Comparison of ENCODE assay signal across 31 cellular contexts in genomic region chr17:3921853-3922319, GRCh38. TPM values are rescaled to one million over a fixed set of nuclear protein-coding genes. Genes with fewer than 3 reads are reported as not detected.
DNase-seq lines count a peak whose midpoint lies in the region; ATAC-seq, FAIRE-seq and TF ChIP-seq lines count a peak whose summit lies in the region.
"Had no signal": no experiment of that assay in that cellular context is flagged by ENCODE, and none has a peak within 500 bp of the region (broad histone marks: within the 10 kb centered on the region; RNA-seq: fewer than 3 reads in every experiment).

No MANE protein-coding gene starts in this region.

- peaks cover 0 to 9% of the 10 kb centered on the region in 2 donors for H3K4me1 ChIP-seq in thyroid gland
- H3K4me1 ChIP-seq: HAP-1 had no signal

- ATAC-seq in stimulated activated naive CD8-positive, alpha-beta T cell treated with anti-CD3 and anti-CD28 coated beads, Interleukin-15, amount 100 ng/mL, for 72 hours, result peak; percentile 15
- ATAC-seq in stimulated activated naive CD8-positive, alpha-beta T cell treated with anti-CD3 and anti-CD28 coated beads, Interleukin-15, Interleukin-2, amounts not matched to agents 100 U/mL and 50 U/mL, for 24 hours, result no peak
- no peak for ATAC-seq in activated T-helper 17 cell treated with anti-CD3 and anti-CD28 coated beads, Interleukin-2, amount 50 U/mL, for 72 hours (replicated peaks)
- ATAC-seq in naive B cell (ENCODE audit: low read depth in 2 of 2) (no peak), GM19023 (IDR thresholded peaks at IDR 0.05; ENCODE audit: unreplicated experiment) (no peak)
- no peak for ATAC-seq in activated T-cell treated with anti-CD3 and anti-CD28 coated beads, Interleukin-2, amount 50 U/mL, for 4 hours
- ATAC-seq: activated CD8-positive, alpha-beta memory T cell treated with anti-CD3 and anti-CD28 coated beads, Interleukin-2, amount 10 ng/mL, durations not matched to agents 7 days and 5 days; WTC11 had no signal

- H3K27ac Mint-ChIP-seq in stimulated activated naive CD8-positive, alpha-beta T cell treated with anti-CD3 and anti-CD28 coated beads, Interleukin-15, amount 100 ng/mL, for 72 hours, result peak overlapping the region in 1 of 2 donors; percentile 86
- H3K27ac Mint-ChIP-seq in activated T-helper 17 cell treated with anti-CD3 and anti-CD28 coated beads, Interleukin-2, amount 50 U/mL, for 72 hours, result peak overlapping the region; percentile 8
- peak overlapping the region in 4 of 6 donors; percentile 77 to 92 (median 86) for H3K27ac Mint-ChIP-seq in naive B cell
- H3K27ac Mint-ChIP-seq: activated CD8-positive, alpha-beta memory T cell treated with anti-CD3 and anti-CD28 coated beads, Interleukin-2, amount 10 ng/mL, durations not matched to agents 7 days and 5 days; stimulated activated naive CD8-positive, alpha-beta T cell treated with anti-CD3 and anti-CD28 coated beads, Interleukin-15, Interleukin-2, amounts not matched to agents 100 ng/mL and 50 ng/mL, for 24 hours; WTC11 had no signal

- peaks cover 13% of the 10 kb centered on the region for H3K36me3 Mint-ChIP-seq in activated T-helper 17 cell treated with anti-CD3 and anti-CD28 coated beads, Interleukin-2, amount 50 U/mL, for 72 hours (ENCODE audit: low read depth)
- H3K36me3 Mint-ChIP-seq in naive B cell, result peaks cover 0 to 9% of the 10 kb centered on the region in 2 donors
- peaks cover 4% of the 10 kb centered on the region for H3K36me3 Mint-ChIP-seq in activated T-cell treated with anti-CD3 and anti-CD28 coated beads, Interleukin-2, amount 50 U/mL, for 4 hours (ENCODE audit: insufficient read depth)
- H3K36me3 Mint-ChIP-seq: WTC11 had no signal

- WGBS in thyroid gland, 2 donors, result 69 to 84% methylated on average over 3 to 10 of the region's 10 CpGs

- no peak overlapping the region for H3K4me3 ChIP-seq in thyroid gland (replicated peaks in 1 of 3)
- H3K4me3 ChIP-seq: HAP-1, lung, pancreas, skin epidermis had no signal

- no peak overlapping the region for H3K27ac ChIP-seq in thyroid gland
- H3K27ac ChIP-seq: epithelial cell of prostate, pancreas, skin epidermis had no signal

- no peak for FAIRE-seq in H54 (lab: Jason Lieb, UNC)
- FAIRE-seq: GM12891, pancreas had no signal

- no peak for DNase-seq in stimulated activated naive CD8-positive, alpha-beta T cell treated with anti-CD3 and anti-CD28 coated beads, Interleukin-15, amount 100 ng/mL, for 72 hours
- no peak for DNase-seq in stimulated activated naive CD8-positive, alpha-beta T cell treated with anti-CD3 and anti-CD28 coated beads, Interleukin-15, Interleukin-2, amounts not matched to agents 100 U/mL and 50 U/mL, for 24 hours
- DNase-seq in naive B cell (no peak), thyroid gland (no peak), H54 (ENCODE audit: insufficient read length, low spot score) (no peak)
- no peak for DNase-seq in activated T-cell treated with anti-CD3 and anti-CD28 coated beads, Interleukin-2, amount 50 U/mL, for 4 hours
- DNase-seq: activated CD8-positive, alpha-beta memory T cell treated with anti-CD3 and anti-CD28 coated beads, Interleukin-2, amount 10 ng/mL, durations not matched to agents 7 days and 5 days; activated naive CD4-positive, alpha-beta T cell; activated T-cell treated with anti-CD3 and anti-CD28 coated beads, Interleukin-2, amount 50 U/mL, for 48 hours; AML-193; DMS153; effector memory CD4-positive, alpha-beta T cell; hypothalamus; immature natural killer cell; NCI-H1417 treated with DMSO at 0.1 percent for 48 hours; NCI-H2107; NCI-H446; nephron progenitor cell; T-cell had no signal

- no peaks in the 10 kb centered on the region for H3K9me3 ChIP-seq in thyroid gland
- H3K9me3 ChIP-seq: HAP-1, pancreas, tibial nerve had no signal

- no peaks in the 10 kb centered on the region for H3K9me3 Mint-ChIP-seq in stimulated activated naive CD8-positive, alpha-beta T cell treated with anti-CD3 and anti-CD28 coated beads, Interleukin-15, amount 100 ng/mL, for 72 hours
- H3K9me3 Mint-ChIP-seq in activated T-helper 17 cell treated with anti-CD3 and anti-CD28 coated beads, Interleukin-2, amount 50 U/mL, for 72 hours, result no peaks in the 10 kb centered on the region
- H3K9me3 Mint-ChIP-seq in naive B cell, result no peaks in the 10 kb centered on the region
- no peaks in the 10 kb centered on the region for H3K9me3 Mint-ChIP-seq in activated T-cell treated with anti-CD3 and anti-CD28 coated beads, Interleukin-2, amount 50 U/mL, for 4 hours
- H3K9me3 Mint-ChIP-seq: immature natural killer cell; nephron progenitor cell; stimulated activated naive CD8-positive, alpha-beta T cell treated with anti-CD3 and anti-CD28 coated beads, Interleukin-15, Interleukin-2, amounts not matched to agents 100 ng/mL and 50 ng/mL, for 24 hours; T-cell; WTC11 had no signal

- no peaks in the 10 kb centered on the region for H3K27me3 Mint-ChIP-seq in stimulated activated naive CD8-positive, alpha-beta T cell treated with anti-CD3 and anti-CD28 coated beads, Interleukin-15, amount 100 ng/mL, for 72 hours
- H3K27me3 Mint-ChIP-seq in activated T-helper 17 cell treated with anti-CD3 and anti-CD28 coated beads, Interleukin-2, amount 50 U/mL, for 72 hours, result no peaks in the 10 kb centered on the region
- no peaks in the 10 kb centered on the region for H3K27me3 Mint-ChIP-seq in naive B cell
- H3K27me3 Mint-ChIP-seq in activated T-cell treated with anti-CD3 and anti-CD28 coated beads, Interleukin-2, amount 50 U/mL, for 4 hours (ENCODE audit: low read depth), result no peaks in the 10 kb centered on the region
- H3K27me3 Mint-ChIP-seq: activated CD8-positive, alpha-beta memory T cell treated with anti-CD3 and anti-CD28 coated beads, Interleukin-2, amount 10 ng/mL, durations not matched to agents 7 days and 5 days; stimulated activated naive CD8-positive, alpha-beta T cell treated with anti-CD3 and anti-CD28 coated beads, Interleukin-15, Interleukin-2, amounts not matched to agents 100 ng/mL and 50 ng/mL, for 24 hours; T-cell had no signal

- no peaks in the 10 kb centered on the region for H3K27me3 ChIP-seq in thyroid gland
- H3K27me3 ChIP-seq: pancreas, tibial nerve had no signal

- peaks cover 21% of the 10 kb centered on the region for H3K4me1 Mint-ChIP-seq in stimulated activated naive CD8-positive, alpha-beta T cell treated with anti-CD3 and anti-CD28 coated beads, Interleukin-15, amount 100 ng/mL, for 72 hours
- no peaks in the 10 kb centered on the region for H3K4me1 Mint-ChIP-seq in activated T-helper 17 cell treated with anti-CD3 and anti-CD28 coated beads, Interleukin-2, amount 50 U/mL, for 72 hours
- H3K4me1 Mint-ChIP-seq in naive B cell, result peaks cover 35 to 59% (median 40%) of the 10 kb centered on the region in 3 donors
- peaks cover 6% of the 10 kb centered on the region for H3K4me1 Mint-ChIP-seq in activated T-cell treated with anti-CD3 and anti-CD28 coated beads, Interleukin-2, amount 50 U/mL, for 4 hours (ENCODE audit: low read depth)

- no peak for TF ChIP-seq CTCF in thyroid gland (IDR thresholded peaks at IDR 0.05)

- TF ChIP-seq POLR2A in thyroid gland (IDR thresholded peaks at IDR 0.05) (no peak), H54 (IDR thresholded peaks at IDR 0.05; ENCODE audit: low read depth, low read length) (no peak)

- intact Hi-C loops in thyroid gland (cut with DNase I), result no loop called here

- no peaks in the 10 kb centered on the region for H3K36me3 ChIP-seq in thyroid gland
- H3K36me3 ChIP-seq: HAP-1, pancreas, tibial nerve had no signal

- H3K4me3 Mint-ChIP-seq in stimulated activated naive CD8-positive, alpha-beta T cell treated with anti-CD3 and anti-CD28 coated beads, Interleukin-15, amount 100 ng/mL, for 72 hours, result no peak overlapping the region
- H3K4me3 Mint-ChIP-seq in activated T-helper 17 cell treated with anti-CD3 and anti-CD28 coated beads, Interleukin-2, amount 50 U/mL, for 72 hours, result no peak overlapping the region
- H3K4me3 Mint-ChIP-seq in naive B cell, result no peak overlapping the region
- H3K4me3 Mint-ChIP-seq in activated T-cell treated with anti-CD3 and anti-CD28 coated beads, Interleukin-2, amount 50 U/mL, for 4 hours, result no peak overlapping the region
- H3K4me3 Mint-ChIP-seq: activated CD8-positive, alpha-beta memory T cell treated with anti-CD3 and anti-CD28 coated beads, Interleukin-2, amount 10 ng/mL, durations not matched to agents 7 days and 5 days; immature natural killer cell; nephron progenitor cell; stimulated activated naive CD8-positive, alpha-beta T cell treated with anti-CD3 and anti-CD28 coated beads, Interleukin-15, Interleukin-2, amounts not matched to agents 100 ng/mL and 50 ng/mL, for 24 hours; T-cell; WTC11 had no signal

RNA-seq across cellular contexts. Expression of gene P2RX1, which starts 5.6 kb away (rescaled TPM):
- 1 to 10 TPM in 1 of 2 donors, not detected in 1; 1.6 TPM for total RNA-seq in activated T-helper 17 cell treated with anti-CD3 and anti-CD28 coated beads, Interleukin-2, amount 50 U/mL, for 72 hours
- 10 to 100 TPM in 5 of 6 donors, 1 to 10 TPM in 1; 2.3 to 20.2 (median 15.1) TPM for polyA plus RNA-seq in naive B cell (ENCODE audit: low read depth in 6 of 6)
- under 1 TPM in 3 of 4 donors, not detected in 1; 0.11 to 0.54 (median 0.21) TPM for total RNA-seq in thyroid gland
- under 1 TPM; 0.13 to 0.52 (median 0.21) TPM for total RNA-seq in activated T-cell treated with anti-CD3 and anti-CD28 coated beads, Interleukin-2, amount 50 U/mL, for 4 hours
- total RNA-seq: renal cortical epithelial cell had no signal

RNA-seq across cellular contexts. Expression of gene CAMKK1, which starts 29.0 kb away (rescaled TPM):
- 1 to 10 TPM; 4.0 to 4.9 TPM for total RNA-seq in activated T-helper 17 cell treated with anti-CD3 and anti-CD28 coated beads, Interleukin-2, amount 50 U/mL, for 72 hours
- polyA plus RNA-seq in naive B cell (ENCODE audit: low read depth in 6 of 6), result 1 to 10 TPM in 4 of 6 donors, under 1 TPM in 2; 0.69 to 1.4 (median 1.1) TPM
- total RNA-seq in thyroid gland, result 10 to 100 TPM in 1 of 4 donors, 1 to 10 TPM in 3; 5.9 to 10.1 (median 7.9) TPM
- total RNA-seq in activated T-cell treated with anti-CD3 and anti-CD28 coated beads, Interleukin-2, amount 50 U/mL, for 4 hours, result 1 to 10 TPM; 4.2 to 7.5 (median 7.4) TPM

RNA-seq across cellular contexts. Expression of gene ATP2A3, which starts 42.4 kb away (rescaled TPM):
- total RNA-seq in activated T-helper 17 cell treated with anti-CD3 and anti-CD28 coated beads, Interleukin-2, amount 50 U/mL, for 72 hours, result 100 to 1,000 TPM in 1 of 2 donors, 10 to 100 TPM in 1; 81.5 to 153 TPM
- 100 to 1,000 TPM in 2 of 6 donors, 10 to 100 TPM in 4; 68.7 to 180 (median 94.2) TPM for polyA plus RNA-seq in naive B cell (ENCODE audit: low read depth in 6 of 6)
- total RNA-seq in thyroid gland, result 10 to 100 TPM in 2 of 4 donors, 1 to 10 TPM in 2; 6.9 to 18.6 (median 9.1) TPM
- 10 to 100 TPM; 55.8 to 68.8 (median 63.6) TPM for total RNA-seq in activated T-cell treated with anti-CD3 and anti-CD28 coated beads, Interleukin-2, amount 50 U/mL, for 4 hours
